ENCODE assay signal across 17 cellular contexts in genomic region chr15:101248274-101248673, GRCh38. TPM values are rescaled to one million over a fixed set of nuclear protein-coding genes. Genes with fewer than 3 reads are reported as not detected.
DNase-seq lines count a peak whose midpoint lies in the region; ATAC-seq and TF ChIP-seq lines count a peak whose summit lies in the region.
"Had no signal": no experiment of that assay in that cellular context is flagged by ENCODE, and none has a peak within 500 bp of the region (broad histone marks: within the 10 kb centered on the region; RNA-seq: fewer than 3 reads in every experiment).

No MANE protein-coding gene starts in this region.

- H3K27me3 Mint-ChIP-seq in activated naive CD4-positive, alpha-beta T cell treated with anti-CD3 and anti-CD28 coated beads, Interleukin-2, amount 50 U/mL, for 24 hours: no peaks in the 10 kb centered on the region
- H3K27me3 Mint-ChIP-seq in T-helper 1 cell treated with Interleukin-12 subunit alpha and Interleukin-12 subunit beta and Interleukin-4 antibody, amounts not matched to agents 30 μg/mL and 1 μg/mL, for 36 hours (ENCODE audit: low read depth): no peaks in the 10 kb centered on the region
- no peaks in the 10 kb centered on the region for H3K27me3 Mint-ChIP-seq in endodermal cell (ENCODE audit: insufficient read depth)

- H3K36me3 ChIP-seq in endodermal cell (ENCODE audit: control insufficient read depth, insufficient read depth, low read length): peaks cover 17% of the 10 kb centered on the region
- no peaks in the 10 kb centered on the region for H3K36me3 ChIP-seq in thoracic aorta

- no peaks in the 10 kb centered on the region for H3K27me3 ChIP-seq in endodermal cell (ENCODE audit: control insufficient read depth, insufficient read depth, low read length, poor library complexity, severe bottlenecking)
- no peaks in the 10 kb centered on the region for H3K27me3 ChIP-seq in thoracic aorta (replicated peaks; ENCODE audit: insufficient read depth)

- H3K36me3 Mint-ChIP-seq in activated naive CD4-positive, alpha-beta T cell treated with anti-CD3 and anti-CD28 coated beads, Interleukin-2, amount 50 U/mL, for 24 hours: peaks cover 17% of the 10 kb centered on the region
- peaks cover 31% of the 10 kb centered on the region for H3K36me3 Mint-ChIP-seq in T-helper 1 cell treated with Interleukin-12 subunit alpha and Interleukin-12 subunit beta and Interleukin-4 antibody, amounts not matched to agents 30 μg/mL and 1 μg/mL, for 36 hours (ENCODE audit: low read depth)
- H3K36me3 Mint-ChIP-seq in endodermal cell (ENCODE audit: low read depth): peaks cover 2% of the 10 kb centered on the region

- no peak overlapping the region for H3K27ac ChIP-seq in endodermal cell (ENCODE audit: low read depth, low read length)
- H3K27ac ChIP-seq in thoracic aorta: peak overlapping the region; percentile 3 to 30
- H3K27ac ChIP-seq: lower lobe of right lung had no signal

- H3K4me1 Mint-ChIP-seq in activated naive CD4-positive, alpha-beta T cell treated with anti-CD3 and anti-CD28 coated beads, Interleukin-2, amount 50 U/mL, for 24 hours: peaks cover 76% of the 10 kb centered on the region
- H3K4me1 Mint-ChIP-seq in T-helper 1 cell treated with Interleukin-12 subunit alpha and Interleukin-12 subunit beta and Interleukin-4 antibody, amounts not matched to agents 30 μg/mL and 1 μg/mL, for 36 hours (ENCODE audit: low read depth): peaks cover 82% of the 10 kb centered on the region
- peaks cover 51% of the 10 kb centered on the region for H3K4me1 Mint-ChIP-seq in endodermal cell

- no peaks in the 10 kb centered on the region for H3K9me3 Mint-ChIP-seq in activated naive CD4-positive, alpha-beta T cell treated with anti-CD3 and anti-CD28 coated beads, Interleukin-2, amount 50 U/mL, for 24 hours
- H3K9me3 Mint-ChIP-seq in T-helper 1 cell treated with Interleukin-12 subunit alpha and Interleukin-12 subunit beta and Interleukin-4 antibody, amounts not matched to agents 30 μg/mL and 1 μg/mL, for 36 hours: no peaks in the 10 kb centered on the region
- H3K9me3 Mint-ChIP-seq in endodermal cell: no peaks in the 10 kb centered on the region

- H3K9me3 ChIP-seq in endodermal cell (ENCODE audit: control insufficient read depth, low read length) (no peaks in the 10 kb centered on the region), thoracic aorta (no peaks in the 10 kb centered on the region)
- H3K9me3 ChIP-seq: lower lobe of right lung had no signal

- ATAC-seq in thoracic aorta (ENCODE audit: insufficient number of reproducible peaks, low FRiP score, low read depth): no peak
- ATAC-seq: lower lobe of right lung had no signal

- H3K4me1 ChIP-seq in endodermal cell (ENCODE audit: control insufficient read depth, insufficient read depth, low read length) (peaks cover 11% of the 10 kb centered on the region), thoracic aorta (ENCODE audit: control insufficient read depth in 1 of 2, low read depth in 2 of 2) (peaks cover 57 to 83% of the 10 kb centered on the region in 2 donors)

- peak overlapping the region; percentile 89 for H3K27ac Mint-ChIP-seq in activated naive CD4-positive, alpha-beta T cell treated with anti-CD3 and anti-CD28 coated beads, Interleukin-2, amount 50 U/mL, for 24 hours
- H3K27ac Mint-ChIP-seq in T-helper 1 cell treated with Interleukin-12 subunit alpha and Interleukin-12 subunit beta and Interleukin-4 antibody, amounts not matched to agents 30 μg/mL and 1 μg/mL, for 36 hours: peak overlapping the region; percentile 39
- no peak overlapping the region for H3K27ac Mint-ChIP-seq in endodermal cell

- TF ChIP-seq CTCF in endodermal cell (conservative IDR thresholded peaks at IDR 0.05): no peak
- no peak for TF ChIP-seq CTCF in thoracic aorta (IDR thresholded peaks at IDR 0.05)

- no peak overlapping the region for H3K9ac ChIP-seq in endodermal cell (ENCODE audit: extremely low read depth, low read length, poor library complexity, severe bottlenecking)

- 85 to 91% methylated on average over 1 to 3 of the region's 3 CpGs for WGBS in endodermal cell (ENCODE audit: insufficient coverage in 1 of 2, insufficient read length in 1 of 2), 2 experiments

- no peak for DNase-seq in activated naive CD4-positive, alpha-beta T cell (lab: John Stamatoyannopoulos, UW)
- DNase-seq in endodermal cell (peak; percentile 20), thoracic aorta (ENCODE audit: low spot score) (no peak), NCI-H187 treated with DMSO at 0.1 percent for 48 hours (lab: John Stamatoyannopoulos, UW) (no peak), NCI-H1048 (lab: John Stamatoyannopoulos, UW) (no peak)
- DNase-seq in activated CD4-positive, alpha-beta T cell treated with anti-CD3 and anti-CD28 coated beads for 48 hours: no peak
- DNase-seq: activated CD4-positive, alpha-beta T cell treated with anti-CD3 and anti-CD28 coated beads for 4 hours; activated naive CD4-positive, alpha-beta T cell treated with anti-CD3 and anti-CD28 coated beads, Interleukin-2, amount 50 U/mL, for 16 hours; caudate nucleus; DMS79; HCEC 1CT; lower lobe of right lung; NCI-H2081 treated with DMSO at 0.1 percent for 48 hours; NCI-H748 treated with DMSO at 0.1 percent for 48 hours; stimulated activated naive CD4-positive, alpha-beta T cell treated with Interleukin-2 at 50 U/mL for 16 hours had no signal

- H3K4me3 Mint-ChIP-seq in activated naive CD4-positive, alpha-beta T cell treated with anti-CD3 and anti-CD28 coated beads, Interleukin-2, amount 50 U/mL, for 24 hours: peak overlapping the region; percentile 77
- H3K4me3 Mint-ChIP-seq in T-helper 1 cell treated with Interleukin-12 subunit alpha and Interleukin-12 subunit beta and Interleukin-4 antibody, amounts not matched to agents 30 μg/mL and 1 μg/mL, for 36 hours: peak overlapping the region; percentile 64
- H3K4me3 Mint-ChIP-seq in endodermal cell: no peak overlapping the region

- H3K4me3 ChIP-seq in endodermal cell (ENCODE audit: low read length) (no peak overlapping the region), thoracic aorta (no peak overlapping the region)
- H3K4me3 ChIP-seq: lower lobe of right lung had no signal

RNA-seq across cellular contexts. Expression of gene CHSY1, which starts 3.6 kb away (rescaled TPM):
- 10 to 100 TPM; 33.3 to 39.9 TPM for total RNA-seq in endodermal cell
- 29.5 TPM for polyA plus RNA-seq in endodermal cell (2013, experiment 1 of 2)
- polyA plus RNA-seq in endodermal cell (2013, experiment 2 of 2): 29.7 TPM
- total RNA-seq in thoracic aorta: 100 to 1,000 TPM in 1 of 2 donors, 10 to 100 TPM in 1; 35.7 to 153 TPM

RNA-seq across cellular contexts. Expression of gene SELENOS, which starts 29.0 kb away (rescaled TPM):
- total RNA-seq in endodermal cell (10 to 100 TPM; 56.1 to 60.5 TPM), thoracic aorta (10 to 100 TPM; 84.6 to 92.6 TPM)
- 63.3 TPM for polyA plus RNA-seq in endodermal cell (2013, experiment 1 of 2)
- polyA plus RNA-seq in endodermal cell (2013, experiment 2 of 2): 61.3 TPM

RNA-seq across cellular contexts. Expression of gene SNRPA1, which starts 46.8 kb away (rescaled TPM):
- total RNA-seq in endodermal cell: 100 to 1,000 TPM; 111 to 140 TPM
- polyA plus RNA-seq in endodermal cell (2013, experiment 1 of 2): 123 TPM
- polyA plus RNA-seq in endodermal cell (2013, experiment 2 of 2): 111 TPM
- total RNA-seq in thoracic aorta: 10 to 100 TPM; 31.0 to 60.0 TPM
